In the genomic region with DNA sequence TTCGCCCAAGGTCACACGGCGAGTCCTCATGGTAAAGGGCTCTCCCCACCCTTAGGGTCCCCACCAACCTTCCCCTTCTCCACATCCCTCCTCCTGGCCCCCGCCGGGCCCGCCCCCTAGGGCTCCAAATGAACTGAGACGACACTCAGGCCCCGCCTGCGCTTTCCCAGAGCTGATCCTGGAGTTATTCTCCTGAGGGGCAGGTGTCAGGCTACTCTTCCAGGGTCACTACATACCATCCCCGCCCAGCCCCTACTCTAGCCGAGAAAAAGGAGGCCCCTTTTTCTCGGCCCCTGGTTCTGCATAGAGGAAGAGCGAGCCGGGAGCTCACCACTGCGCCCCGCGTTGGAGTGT, we compare ENCODE assay signal across 8 cellular contexts. TPM values are rescaled to one million over a fixed set of nuclear protein-coding genes. Genes with fewer than 3 reads are reported as not detected.
A peak's percentile ranks its signal among the peaks of the same experiment; 100 is the strongest.
DNase-seq lines count a peak whose midpoint lies in the region; ATAC-seq and TF ChIP-seq lines count a peak whose summit lies in the region.

No MANE protein-coding gene starts in this region.

- in situ Hi-C loops in G401 (cut with HindIII; ENCODE audit: low sequenced_read_pairs), result no loop called here

- peaks cover 23% of the 10 kb centered on the region for H3K36me3 Mint-ChIP-seq in activated CD4-positive, alpha-beta T cell treated with anti-CD3 and anti-CD28 coated beads, Interleukin-2, amount 10 ng/mL, durations not matched to agents 24 days and 14 days (ENCODE audit: low read depth)
- peaks cover 0 to 29% (median 3%) of the 10 kb centered on the region in 3 donors for H3K36me3 Mint-ChIP-seq in naive thymus-derived CD8-positive, alpha-beta T cell

- intact Hi-C loops in activated CD4-positive, alpha-beta T cell treated with anti-CD3 and anti-CD28 coated beads, Interleukin-2, amount 10 ng/mL, durations not matched to agents 24 days and 14 days (cut with micrococcal nuclease), result no loop called here

- POLR2A ChIA-PET in naive thymus-derived CD8-positive, alpha-beta T cell (lab: Charles Lee), result interaction anchor here (0.6 to 3.1 kb wide), 30 partner anchors 10 to 983 kb away, joined by 3 to 75 read pairs (median 6); partner anchors contain the start of genes BSN, CCDC71, DAG1 and GPX1

- TF ChIP-seq POLR2A in GM18505 (IDR thresholded peaks at IDR 0.05; ENCODE audit: borderline replicate concordance, extremely low read depth, insufficient read depth, insufficient read length), result no peak

- peaks cover 44% of the 10 kb centered on the region for H3K4me1 Mint-ChIP-seq in activated CD4-positive, alpha-beta T cell treated with anti-CD3 and anti-CD28 coated beads, Interleukin-2, amount 10 ng/mL, durations not matched to agents 24 days and 14 days
- peaks cover 28 to 54% (median 44%) of the 10 kb centered on the region in 4 donors for H3K4me1 Mint-ChIP-seq in naive thymus-derived CD8-positive, alpha-beta T cell

- H3K27me3 Mint-ChIP-seq in activated CD4-positive, alpha-beta T cell treated with anti-CD3 and anti-CD28 coated beads, Interleukin-2, amount 10 ng/mL, durations not matched to agents 24 days and 14 days, result no peaks in the 10 kb centered on the region
- no peaks in the 10 kb centered on the region for H3K27me3 Mint-ChIP-seq in naive thymus-derived CD8-positive, alpha-beta T cell

- ATAC-seq in GM18505 (IDR thresholded peaks at IDR 0.05; ENCODE audit: unreplicated experiment) (peak; percentile 3), HG03095 (IDR thresholded peaks at IDR 0.05; ENCODE audit: unreplicated experiment) (peak; percentile 11), GM21423 (IDR thresholded peaks at IDR 0.05; ENCODE audit: unreplicated experiment) (no peak)
- peak; percentile 0 to 1 for ATAC-seq in naive thymus-derived CD8-positive, alpha-beta T cell

- H3K27ac Mint-ChIP-seq in activated CD4-positive, alpha-beta T cell treated with anti-CD3 and anti-CD28 coated beads, Interleukin-2, amount 10 ng/mL, durations not matched to agents 24 days and 14 days, result peak overlapping the region; percentile 98
- peak overlapping the region; percentile 97 to 99 (median 98) for H3K27ac Mint-ChIP-seq in naive thymus-derived CD8-positive, alpha-beta T cell

- TF ChIP-seq CTCF in epithelial cell of esophagus (IDR thresholded peaks at IDR 0.05; ENCODE audit: insufficient read depth, low read depth, low read length, missing control alignments), result no peak

- H3K9me3 Mint-ChIP-seq in activated CD4-positive, alpha-beta T cell treated with anti-CD3 and anti-CD28 coated beads, Interleukin-2, amount 10 ng/mL, durations not matched to agents 24 days and 14 days, result no peaks in the 10 kb centered on the region
- no peaks in the 10 kb centered on the region for H3K9me3 Mint-ChIP-seq in naive thymus-derived CD8-positive, alpha-beta T cell

- H3K4me3 Mint-ChIP-seq in activated CD4-positive, alpha-beta T cell treated with anti-CD3 and anti-CD28 coated beads, Interleukin-2, amount 10 ng/mL, durations not matched to agents 24 days and 14 days, result peak overlapping the region; percentile 97
- H3K4me3 Mint-ChIP-seq in naive thymus-derived CD8-positive, alpha-beta T cell, result peak overlapping the region; percentile 82 to 99 (median 92)

- H3K4me3 ChIP-seq in epithelial cell of esophagus (ENCODE audit: low read length), result peak overlapping the region; percentile 87

- DNase-seq in activated CD4-positive, alpha-beta T cell treated with anti-CD3 and anti-CD28 coated beads, Interleukin-2, amount 10 ng/mL, durations not matched to agents 24 days and 14 days, result peak; percentile 81
- DNase-seq in epithelial cell of esophagus (ENCODE audit: low read depth) (no peak), G401 (ENCODE audit: low spot score) (no peak), cortex of kidney (lab: John Stamatoyannopoulos, UW) (no peak)
- DNase-seq in naive thymus-derived CD8-positive, alpha-beta T cell, result peak in 3 of 10 donors; percentile 4 to 11 (median 8)

RNA-seq across cellular contexts. Expression of gene USP4, which starts 0.3 kb away (rescaled TPM):
- total RNA-seq in activated CD4-positive, alpha-beta T cell treated with anti-CD3 and anti-CD28 coated beads, Interleukin-2, amount 10 ng/mL, durations not matched to agents 24 days and 14 days, result 94.0 and 96.9 TPM in 2 replicates
- 100 to 1,000 TPM; 108 to 118 TPM for total RNA-seq in naive thymus-derived CD8-positive, alpha-beta T cell
- polyA plus RNA-seq in naive thymus-derived CD8-positive, alpha-beta T cell, result 10 to 100 TPM; 49.6 to 69.1 (median 50.6) TPM
- total RNA-seq in G401 (2014; rRNA removed; shearing (Covaris generic)), result 21.6 and 25.3 TPM in 2 replicates

RNA-seq across cellular contexts. Expression of gene GPX1, which starts 18.6 kb away (rescaled TPM):
- total RNA-seq in activated CD4-positive, alpha-beta T cell treated with anti-CD3 and anti-CD28 coated beads, Interleukin-2, amount 10 ng/mL, durations not matched to agents 24 days and 14 days, result 190 and 200 TPM in 2 replicates
- 10 to 100 TPM; 73.6 to 83.7 TPM for total RNA-seq in naive thymus-derived CD8-positive, alpha-beta T cell
- 100 to 1,000 TPM; 149 to 249 (median 224) TPM for polyA plus RNA-seq in naive thymus-derived CD8-positive, alpha-beta T cell
- total RNA-seq in G401 (2014; rRNA removed; shearing (Covaris generic)), result 2.5 TPM in 1 of 2 replicates, not detected in the other

Comparison
In these comparisons a context has a peak if more than half of its experiments do, and no peak if none do; other contexts are left out.
1. RNA of gene GPX1, which starts 18.6 kb away (total RNA-seq): 190 to 200 TPM in activated CD4-positive, alpha-beta T cell treated with anti-CD3 and anti-CD28 coated beads, Interleukin-2, amount 10 ng/mL, durations not matched to agents 24 days and 14 days and 73.6 to 83.7 TPM in naive thymus-derived CD8-positive, alpha-beta T cell; 2.5 TPM in G401; every median in the first group is over 10 times any median in the second.